ENCODE assay signal across 1 cellular context in genomic region chr5:136153581-136154236, GRCh38.
TF ChIP-seq lines count a peak whose summit lies in the region.

No MANE protein-coding gene starts in this region.

TF ChIP-seq in GM12878, 131 proteins besides CTCF, POLR2A, EP300 and RAD21:
- TF ChIP-seq ZNF217 (IDR thresholded peaks at IDR 0.05) (no peak), ZBTB33 (IDR thresholded peaks at IDR 0.05) (no peak), SPI1 (IDR thresholded peaks at IDR 0.05; ENCODE audit: borderline replicate concordance, insufficient read depth, low read depth, low read length) (no peak), EGR1 (IDR thresholded peaks at IDR 0.05; ENCODE audit: borderline replicate concordance in 1 of 2, low read depth in 2 of 2, low read length in 2 of 2) (no peak), KAT2A (conservative IDR thresholded peaks at IDR 0.05; ENCODE audit: control insufficient read depth, low read depth, low read length) (no peak), MEF2B (IDR thresholded peaks at IDR 0.05; ENCODE audit: partially characterized antibody, poor library complexity, severe bottlenecking) (no peak), ZNF592 (IDR thresholded peaks at IDR 0.05) (no peak), HDAC6 (IDR thresholded peaks at IDR 0.05; ENCODE audit: unreplicated experiment) (no peak), IRF5 (IDR thresholded peaks at IDR 0.05; ENCODE audit: borderline replicate concordance) (no peak), FOXK2 (IDR thresholded peaks at IDR 0.05) (no peak), NR2C1 (IDR thresholded peaks at IDR 0.05) (no peak), BCLAF1 (IDR thresholded peaks at IDR 0.05) (no peak)
